Comparison of ENCODE assay signal across 1 cellular context in the genomic region with DNA sequence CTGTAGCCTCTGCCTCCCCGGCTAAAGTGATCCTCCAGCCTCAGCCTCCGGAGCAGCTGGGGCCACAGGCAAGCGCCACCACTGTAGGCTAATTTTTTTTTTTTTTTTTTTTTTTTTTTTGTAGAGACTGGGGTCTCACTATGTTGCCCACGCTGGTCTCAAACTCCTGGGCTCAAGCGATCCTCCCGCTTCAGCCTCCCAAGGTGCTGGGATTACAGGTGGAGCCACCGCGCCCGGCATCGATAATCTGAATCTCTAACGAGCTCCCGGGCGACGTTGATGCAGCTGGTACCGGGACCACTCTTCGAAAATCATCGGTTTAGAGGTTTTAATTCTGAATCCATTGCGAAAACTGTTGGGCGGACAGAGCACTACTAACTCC.
TF ChIP-seq lines count a peak whose summit lies in the region.

No MANE protein-coding gene starts in this region.

TF ChIP-seq in K562, 482 proteins besides CTCF, POLR2A, EP300 and RAD21 (continued from another document):
- TF ChIP-seq RBM15 (IDR thresholded peaks at IDR 0.05; ENCODE audit: insufficient read depth, low read length) (no peak), RFX5 (IDR thresholded peaks at IDR 0.05; ENCODE audit: low read depth, low read length) (no peak), PHF20 (IDR thresholded peaks at IDR 0.05; ENCODE audit: partially characterized antibody) (no peak), BRD9 (IDR thresholded peaks at IDR 0.05; ENCODE audit: low read depth, partially characterized antibody) (no peak), XRCC3 (IDR thresholded peaks at IDR 0.05) (no peak), FOS (IDR thresholded peaks at IDR 0.05; ENCODE audit: extremely low read depth, insufficient read length) (no peak), POLR2G (IDR thresholded peaks at IDR 0.05; ENCODE audit: low read depth, low read length) (no peak), ZNF133 (CRISPR knock-in tag; IDR thresholded peaks at IDR 0.05) (no peak), PCBP1 (IDR thresholded peaks at IDR 0.05; ENCODE audit: low read depth, low read length, poor library complexity, severe bottlenecking) (no peak), ZNF121 (CRISPR knock-in tag; conservative IDR thresholded peaks at IDR 0.05) (peak; percentile 14), SMARCA5 (IDR thresholded peaks at IDR 0.05) (peak; percentile 47; the same call in 1 of the 2 replicates)
- TF ChIP-seq, protein P1, sequence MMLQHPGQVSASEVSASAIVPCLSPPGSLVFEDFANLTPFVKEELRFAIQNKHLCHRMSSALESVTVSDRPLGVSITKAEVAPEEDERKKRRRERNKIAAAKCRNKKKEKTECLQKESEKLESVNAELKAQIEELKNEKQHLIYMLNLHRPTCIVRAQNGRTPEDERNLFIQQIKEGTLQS (IDR thresholded peaks at IDR 0.05) = no peak
- TF ChIP-seq, protein P1 (CRISPR knock-in tag; conservative IDR thresholded peaks at IDR 0.05) = no peak
TF ChIP-seq in K562: peak in this region for 2.
